8 cellular contexts compared by ENCODE assay signal in genomic region chr1:233295775-233296322, GRCh38. TPM values are rescaled to one million over a fixed set of nuclear protein-coding genes. Genes with fewer than 3 reads are reported as not detected.
A peak's percentile ranks its signal among the peaks of the same experiment; 100 is the strongest.
DNase-seq lines count a peak whose midpoint lies in the region; ATAC-seq and TF ChIP-seq lines count a peak whose summit lies in the region.

No MANE protein-coding gene starts in this region.

- H3K4me1 ChIP-seq in MM.1S (ENCODE audit: low read length) = peaks cover 12% of the 10 kb centered on the region
- no peaks in the 10 kb centered on the region for H3K4me1 ChIP-seq in ectodermal cell (ENCODE audit: control insufficient read depth, insufficient read depth, low read length)
- H3K4me1 ChIP-seq in neural progenitor cell = peaks cover 10% of the 10 kb centered on the region
- H3K4me1 ChIP-seq in foreskin keratinocyte = peaks cover 26% of the 10 kb centered on the region

- ATAC-seq in foreskin keratinocyte = no peak

- H3K36me3 ChIP-seq in MM.1S (replicated peaks; ENCODE audit: insufficient read depth, low read length) = no peaks in the 10 kb centered on the region
- no peaks in the 10 kb centered on the region for H3K36me3 ChIP-seq in ectodermal cell (ENCODE audit: control insufficient read depth, insufficient read depth, low read length)
- no peaks in the 10 kb centered on the region for H3K36me3 ChIP-seq in neural progenitor cell

- H3K36me3 Mint-ChIP-seq in Calu3 (ENCODE audit: insufficient read depth, unreplicated experiment) = peaks cover 16% of the 10 kb centered on the region
- no peaks in the 10 kb centered on the region for H3K36me3 Mint-ChIP-seq in neural progenitor cell

- H3F3A ChIP-seq in MM.1S (ENCODE audit: insufficient read depth, low read length) (no peaks in the 10 kb centered on the region), neural progenitor cell (ENCODE audit: low read depth) (peaks cover 6% of the 10 kb centered on the region)

- BruUV-seq in Calu3 (replicated peaks; lab: Mats Ljungman, UMichigan) = TSS peak; percentile 51

- intact Hi-C loops in Calu3 (cut with micrococcal nuclease; ENCODE audit: unreplicated experiment) = loop anchor here (2.0 kb wide), 1 partner anchor 31 kb away; the partner anchor contains the start of gene MAP3K21

- H3K9me3 ChIP-seq in MM.1S (replicated peaks; ENCODE audit: insufficient read depth, low read length) = no peaks in the 10 kb centered on the region
- H3K9me3 ChIP-seq in ectodermal cell (ENCODE audit: control insufficient read depth, low read length) = no peaks in the 10 kb centered on the region
- H3K9me3 ChIP-seq in neural progenitor cell (ENCODE audit: low read depth) = no peaks in the 10 kb centered on the region

- DNase-seq in Calu3 (no peak), MM.1S (no peak), neural progenitor cell (ENCODE audit: low spot score) (no peak), foreskin keratinocyte (no peak), DMS153 (lab: John Stamatoyannopoulos, UW) (no peak), NOMO-1 treated with DMSO at 0.1 percent for 48 hours (lab: John Stamatoyannopoulos, UW; ENCODE audit: unreplicated experiment) (no peak)
- no peak for DNase-seq in stimulated activated naive CD4-positive, alpha-beta T cell treated with Interleukin-2 at 50 U/mL for 16 hours (lab: John Stamatoyannopoulos, UW)

- H3K4me2 ChIP-seq in MM.1S (ENCODE audit: low read depth, low read length) = peak overlapping the region; percentile 80
- peak overlapping the region; percentile 89 for H3K4me2 ChIP-seq in neural progenitor cell

- H3K27me3 Mint-ChIP-seq in Calu3 (ENCODE audit: unreplicated experiment) (no peaks in the 10 kb centered on the region), neural progenitor cell (ENCODE audit: insufficient read depth, low read depth) (peaks cover 2% of the 10 kb centered on the region)

- CTCF ChIA-PET in Calu3 (lab: Charles Lee) = interaction anchor here (0.8 to 1.3 kb wide), 2 partner anchors 9 to 34 kb away, joined by 3 read pairs; no protein-coding TSS in a partner anchor

- H4K20me1 ChIP-seq in MM.1S (ENCODE audit: insufficient read depth, low read length) (no peaks in the 10 kb centered on the region), neural progenitor cell (ENCODE audit: low read depth) (peaks cover 22% of the 10 kb centered on the region)

- H3K4me3 Mint-ChIP-seq in Calu3 (ENCODE audit: low read depth, unreplicated experiment) (peak overlapping the region; percentile 87), neural progenitor cell (peak overlapping the region; percentile 90)

- H3K27me3 ChIP-seq in MM.1S (replicated peaks; ENCODE audit: insufficient read depth, low read length) (no peaks in the 10 kb centered on the region), ectodermal cell (ENCODE audit: control insufficient read depth, insufficient read depth, low read length, poor library complexity, severe bottlenecking) (no peaks in the 10 kb centered on the region), neural progenitor cell (no peaks in the 10 kb centered on the region), foreskin keratinocyte (no peaks in the 10 kb centered on the region)

- H3K27ac Mint-ChIP-seq in Calu3 (ENCODE audit: unreplicated experiment) (peak overlapping the region; percentile 63), neural progenitor cell (no peak overlapping the region)

- H3K79me2 ChIP-seq in MM.1S (ENCODE audit: low read length) = peaks cover 36% of the 10 kb centered on the region
- H3K79me2 ChIP-seq in neural progenitor cell (ENCODE audit: low read depth) = peaks cover 43% of the 10 kb centered on the region

- H3K4me1 Mint-ChIP-seq in Calu3 (ENCODE audit: low read depth, unreplicated experiment) (peaks cover 33% of the 10 kb centered on the region), neural progenitor cell (peaks cover 14% of the 10 kb centered on the region)

- WGBS in ectodermal cell, 2 experiments = 8 to 10% methylated on average over 8 of the region's 8 CpGs

- H2AFZ ChIP-seq in MM.1S (ENCODE audit: low read length) = peak overlapping the region; percentile 87
- peak overlapping the region; percentile 86 for H2AFZ ChIP-seq in neural progenitor cell (replicated peaks)

- H3K9me2 ChIP-seq in MM.1S (replicated peaks; ENCODE audit: insufficient read depth, low read length) = no peaks in the 10 kb centered on the region

- no peak overlapping the region for H3K27ac ChIP-seq in MM.1S (ENCODE audit: low read length)
- no peak overlapping the region for H3K27ac ChIP-seq in ectodermal cell (ENCODE audit: insufficient read depth, low read depth, low read length, poor library complexity, severe bottlenecking)
- no peak overlapping the region for H3K27ac ChIP-seq in neural progenitor cell
- no peak overlapping the region for H3K27ac ChIP-seq in foreskin keratinocyte

- H3K9ac ChIP-seq in MM.1S (ENCODE audit: low read length) = peak overlapping the region; percentile 61; the same call in 1 of the 2 replicates
- H3K9ac ChIP-seq in neural progenitor cell = no peak overlapping the region

- H3K9me3 Mint-ChIP-seq in Calu3 (ENCODE audit: low read depth, unreplicated experiment) (no peaks in the 10 kb centered on the region), neural progenitor cell (no peaks in the 10 kb centered on the region)

- peak overlapping the region; percentile 90 for H3K4me3 ChIP-seq in MM.1S (ENCODE audit: low read length)
- peak overlapping the region; percentile 70 for H3K4me3 ChIP-seq in ectodermal cell (ENCODE audit: insufficient read depth, low read depth, low read length)
- peak overlapping the region; percentile 81 for H3K4me3 ChIP-seq in neural progenitor cell

- TF ChIP-seq CTCF in Calu3 (IDR thresholded peaks at IDR 0.05; ENCODE audit: unreplicated experiment) = no peak
- TF ChIP-seq CTCF in MM.1S (IDR thresholded peaks at IDR 0.05; ENCODE audit: low read length) = no peak
- no peak for TF ChIP-seq CTCF in neural progenitor cell (IDR thresholded peaks at IDR 0.05)
- no peak for TF ChIP-seq CTCF in foreskin keratinocyte (conservative IDR thresholded peaks at IDR 0.05)

RNA-seq across cellular contexts. Expression of gene PCNX2, which starts 0.3 kb away (rescaled TPM):
- 50.7 and 63.4 TPM in 2 replicates for total RNA-seq in Calu3 (2022)
- polyA plus RNA-seq in ectodermal cell (2013, experiment 1 of 4) = 17.0 TPM
- 22.2 TPM for polyA plus RNA-seq in ectodermal cell (2013, experiment 2 of 4)
- polyA plus RNA-seq in ectodermal cell (2013, experiment 3 of 4) = 13.3 TPM
- 16.5 TPM for polyA plus RNA-seq in ectodermal cell (2013, experiment 4 of 4)
- 26.2 and 30.8 TPM in 2 replicates for total RNA-seq in neural progenitor cell (ENCODE audit: low replicate concordance)
- 18.2 and 23.6 TPM in 2 replicates for total RNA-seq in foreskin keratinocyte
- polyA plus RNA-seq in foreskin keratinocyte = 8.7 and 11.5 TPM in 2 replicates

RNA-seq across cellular contexts. Expression of gene MAP3K21, which starts 31.7 kb away (rescaled TPM):
- 22.5 and 33.6 TPM in 2 replicates for total RNA-seq in Calu3 (2022)
- polyA plus RNA-seq in ectodermal cell (2013, experiment 1 of 4) = 3.5 TPM
- polyA plus RNA-seq in ectodermal cell (2013, experiment 2 of 4) = 3.1 TPM
- polyA plus RNA-seq in ectodermal cell (2013, experiment 3 of 4) = 2.2 TPM
- 2.1 TPM for polyA plus RNA-seq in ectodermal cell (2013, experiment 4 of 4)
- 4.2 and 5.4 TPM in 2 replicates for total RNA-seq in neural progenitor cell (ENCODE audit: low replicate concordance)
- 8.3 and 10.2 TPM in 2 replicates for total RNA-seq in foreskin keratinocyte
- 2.4 and 3.0 TPM in 2 replicates for polyA plus RNA-seq in foreskin keratinocyte
